7 cellular contexts compared by ENCODE assay signal in the genomic region with DNA sequence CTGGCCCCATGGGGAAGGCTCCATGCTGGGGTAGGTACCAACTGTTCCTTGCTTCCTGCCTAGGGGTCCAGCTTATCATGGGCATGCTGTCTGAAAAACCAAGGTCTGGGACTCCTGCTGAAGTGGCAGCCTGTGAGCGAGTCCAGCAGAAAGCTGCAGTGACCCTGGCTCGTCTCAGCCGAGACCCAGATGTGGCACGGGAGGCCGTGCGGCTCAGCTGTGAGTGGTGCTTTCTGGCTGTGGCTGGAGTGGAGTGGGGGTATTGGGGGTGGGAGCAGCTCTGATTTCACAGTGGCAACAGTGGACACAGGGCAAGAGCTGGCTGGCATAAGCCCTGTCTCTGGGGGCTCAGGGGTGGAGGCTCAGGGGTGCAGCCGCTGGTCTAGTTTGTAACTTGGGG.
"Had no signal": no experiment of that assay in that cellular context is flagged by ENCODE, and none has a peak within 500 bp of the region (broad histone marks: within the 10 kb centered on the region; RNA-seq: fewer than 3 reads in every experiment).

No MANE protein-coding gene starts in this region.

- H3K4me3 ChIP-seq: K562 had no signal

- ATAC-seq: HepG2, K562 had no signal

- H3K27ac ChIP-seq: HL-60 had no signal

- DNase-seq: IMR-90, KBM-7, KG1 had no signal

- H3K27ac Mint-ChIP-seq: IgD-negative memory B cell had no signal

- H3K36me3 Mint-ChIP-seq: IgD-negative memory B cell had no signal

- H3K4me3 Mint-ChIP-seq: IgD-negative memory B cell had no signal
